In the genomic region with DNA sequence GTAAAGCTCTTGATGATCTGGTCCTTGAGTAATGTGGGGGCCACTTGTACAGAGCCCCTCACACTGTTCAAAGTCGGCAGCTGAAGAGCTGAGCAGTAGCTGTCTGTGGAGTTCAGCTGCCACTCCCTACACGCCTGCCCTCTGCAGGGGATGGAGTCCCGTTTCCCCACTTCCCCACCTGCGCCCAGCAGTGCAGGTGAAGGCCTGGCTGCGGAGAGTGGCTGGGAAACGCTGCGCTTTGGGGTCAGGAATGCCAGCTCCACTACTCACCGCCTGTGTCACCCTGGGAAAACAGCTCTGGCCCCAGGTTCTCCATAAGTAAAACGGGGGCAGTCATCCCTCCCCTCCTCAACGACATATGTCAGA, we compare ENCODE assay signal across 8 cellular contexts. TPM values are rescaled to one million over a fixed set of nuclear protein-coding genes. Genes with fewer than 3 reads are reported as not detected.
DNase-seq lines count a peak whose midpoint lies in the region; ATAC-seq and TF ChIP-seq lines count a peak whose summit lies in the region.
"Not testable (repeated sequence)": the region's sequence is repeated elsewhere in the genome, so short reads cannot be mapped to it uniquely, and the experiment has no call there.

No MANE protein-coding gene starts in this region.

- not testable (repeated sequence) for H3K9me3 Mint-ChIP-seq in activated CD4-positive, alpha-beta memory T cell treated with anti-CD3 and anti-CD28 coated beads for 36 hours

- H3K9me3 ChIP-seq in effector memory CD4-positive, alpha-beta T cell (ENCODE audit: control insufficient read depth, low read length): not testable (repeated sequence)

- peak overlapping the region; percentile 91 for H3K4me3 Mint-ChIP-seq in activated CD4-positive, alpha-beta memory T cell treated with anti-CD3 and anti-CD28 coated beads for 36 hours

- not testable (repeated sequence) for H3K36me3 Mint-ChIP-seq in activated CD4-positive, alpha-beta memory T cell treated with anti-CD3 and anti-CD28 coated beads for 36 hours

- H3K4me1 Mint-ChIP-seq in activated CD4-positive, alpha-beta memory T cell treated with anti-CD3 and anti-CD28 coated beads for 36 hours (ENCODE audit: low read depth): peaks cover 17% of the 10 kb centered on the region

- not testable (repeated sequence) for H3K27me3 ChIP-seq in effector memory CD4-positive, alpha-beta T cell (replicated peaks; ENCODE audit: control insufficient read depth, insufficient read depth, low read length, poor library complexity, severe bottlenecking); kidney epithelial cell (ENCODE audit: control insufficient read depth, insufficient read depth, low read length); rectal smooth muscle tissue (ENCODE audit: control insufficient read depth, insufficient read depth, low read length)

- TF ChIP-seq CTCF in kidney epithelial cell (IDR thresholded peaks at IDR 0.05; ENCODE audit: insufficient read depth, low read length, poor library complexity, severe bottlenecking): not testable (repeated sequence)

- not testable (repeated sequence) for H3K27me3 Mint-ChIP-seq in activated CD4-positive, alpha-beta memory T cell treated with anti-CD3 and anti-CD28 coated beads for 36 hours

- H3K27ac Mint-ChIP-seq in activated CD4-positive, alpha-beta memory T cell treated with anti-CD3 and anti-CD28 coated beads for 36 hours: peak overlapping the region; percentile 64

- H3K4me3 ChIP-seq in effector memory CD4-positive, alpha-beta T cell (ENCODE audit: insufficient read depth, low read depth, low read length, poor library complexity, severe bottlenecking): peak overlapping the region; percentile 100
- peak overlapping the region; percentile 96 for H3K4me3 ChIP-seq in kidney epithelial cell (ENCODE audit: low read depth, low read length)
- peak overlapping the region; percentile 96 for H3K4me3 ChIP-seq in rectal smooth muscle tissue (ENCODE audit: low read length)

- not testable (repeated sequence) for H3K36me3 ChIP-seq in effector memory CD4-positive, alpha-beta T cell (ENCODE audit: control insufficient read depth, insufficient read depth, low read length); kidney epithelial cell (ENCODE audit: control insufficient read depth, insufficient read depth, low read length); rectal smooth muscle tissue (ENCODE audit: control insufficient read depth, insufficient read depth, low read length)

- CTCF ChIA-PET in activated CD4-positive, alpha-beta memory T cell treated with anti-CD3 and anti-CD28 coated beads for 36 hours (lab: Charles Lee): interaction anchor here (1.2 to 3.4 kb wide), 3 partner anchors 13 to 57 kb away, joined by 3 to 22 read pairs (median 13); no protein-coding TSS in a partner anchor

- POLR2A ChIA-PET in activated CD4-positive, alpha-beta memory T cell treated with anti-CD3 and anti-CD28 coated beads for 36 hours (lab: Charles Lee): interaction anchor here (1.6 kb wide), 1 partner anchor 237 kb away, joined by 3 read pairs; no protein-coding TSS in a partner anchor

- H3K4me1 ChIP-seq in effector memory CD4-positive, alpha-beta T cell (ENCODE audit: control insufficient read depth, insufficient read depth, low read length, poor library complexity, severe bottlenecking); rectal smooth muscle tissue (ENCODE audit: control insufficient read depth, insufficient read depth, low read length): not testable (repeated sequence)

- ATAC-seq in GM19023 (IDR thresholded peaks at IDR 0.05; ENCODE audit: unreplicated experiment) (peak; percentile 15), HG02852 (IDR thresholded peaks at IDR 0.05; ENCODE audit: unreplicated experiment) (peak; percentile 20)

- H3K9ac ChIP-seq in rectal smooth muscle tissue (ENCODE audit: low read length): peak overlapping the region; percentile 71

- H3K27ac ChIP-seq in effector memory CD4-positive, alpha-beta T cell (ENCODE audit: insufficient read depth, low read length, poor library complexity, severe bottlenecking): peak overlapping the region; percentile 68
- peak overlapping the region; percentile 78 for H3K27ac ChIP-seq in rectal smooth muscle tissue (ENCODE audit: low read depth, low read length)

- DNase-seq in AG20443 (ENCODE audit: low spot score): peak; percentile 11
- peak; percentile 17 for DNase-seq in NAMALWA (ENCODE audit: low spot score)
- DNase-seq in activated CD4-positive, alpha-beta memory T cell treated with anti-CD3 and anti-CD28 coated beads for 36 hours; effector memory CD4-positive, alpha-beta T cell; kidney epithelial cell (ENCODE audit: low read depth): not testable (repeated sequence)

- intact Hi-C loops in activated CD4-positive, alpha-beta memory T cell treated with anti-CD3 and anti-CD28 coated beads for 36 hours (cut with micrococcal nuclease): loop anchor here (2.0 to 5.0 kb wide), 3 partner anchors 237 to 380 kb away; a partner anchor contains a TSS

RNA-seq across cellular contexts. Expression of a gene that starts 0.5 kb away (rescaled TPM):
- total RNA-seq in activated CD4-positive, alpha-beta memory T cell treated with anti-CD3 and anti-CD28 coated beads for 36 hours: 10 to 100 TPM; 42.8 to 43.9 TPM
- 47.4 and 55.9 TPM in 2 replicates for total RNA-seq in kidney epithelial cell
